In genomic region chrX:133884430-133885394, GRCh38 we compare ENCODE assay signal across 34 cellular contexts.
"Had no signal": no experiment of that assay in that cellular context is flagged by ENCODE, and none has a peak within 500 bp of the region (broad histone marks: within the 10 kb centered on the region; RNA-seq: fewer than 3 reads in every experiment).

No MANE protein-coding gene starts in this region.

- H3K27ac ChIP-seq: brain microvascular endothelial cell, Peyer's patch, SJSA1, VCaP had no signal

- H3K4me3 ChIP-seq: MG63, Peyer's patch, SJSA1 had no signal

- H3K27me3 Mint-ChIP-seq: activated CD8-positive, alpha-beta memory T cell treated with anti-CD3 and anti-CD28 coated beads, Interleukin-2, amount 10 ng/mL, durations not matched to agents 7 days and 5 days; activated naive CD4-positive, alpha-beta T cell treated with anti-CD3 and anti-CD28 coated beads, Interleukin-2, amount 10 ng/mL, durations not matched to agents 7 days and 5 days; activated naive CD8-positive, alpha-beta T cell; activated naive CD8-positive, alpha-beta T cell treated with anti-CD3 and anti-CD28 coated beads, Interleukin-2, amount 50 U/mL, for 24 hours had no signal

- H3K9me3 Mint-ChIP-seq: activated CD4-positive, alpha-beta memory T cell treated with anti-CD3 and anti-CD28 coated beads, Interleukin-2, amount 10 ng/mL, durations not matched to agents 7 days and 5 days; activated naive CD4-positive, alpha-beta T cell treated with anti-CD3 and anti-CD28 coated beads, Interleukin-2, amount 10 ng/mL, durations not matched to agents 7 days and 5 days; activated naive CD8-positive, alpha-beta T cell treated with anti-CD3 and anti-CD28 coated beads, Interleukin-2, amount 50 U/mL, for 24 hours; T-helper 1 cell treated with Interleukin-12 subunit alpha and Interleukin-12 subunit beta and Interleukin-4 antibody, amounts not matched to agents 30 μg/mL and 1 μg/mL, for 36 hours; T-helper 2 cell treated with Interferon-gamma antibody and Interleukin-4, amounts not matched to agents 5 μg/mL and 100 μg/mL, for 36 hours had no signal

- H3K4me2 ChIP-seq: SK-N-SH had no signal

- H3K4me3 Mint-ChIP-seq: activated CD4-positive, alpha-beta memory T cell treated with anti-CD3 and anti-CD28 coated beads, Interleukin-2, amount 10 ng/mL, durations not matched to agents 7 days and 5 days; activated CD8-positive, alpha-beta memory T cell treated with anti-CD3 and anti-CD28 coated beads, Interleukin-2, amount 10 ng/mL, durations not matched to agents 7 days and 5 days; activated naive CD4-positive, alpha-beta T cell treated with anti-CD3 and anti-CD28 coated beads, Interleukin-2, amount 10 ng/mL, durations not matched to agents 7 days and 5 days; activated naive CD8-positive, alpha-beta T cell; activated naive CD8-positive, alpha-beta T cell treated with anti-CD3 and anti-CD28 coated beads, Interleukin-2, amount 50 U/mL, for 24 hours; T-helper 1 cell treated with Interleukin-12 subunit alpha and Interleukin-12 subunit beta and Interleukin-4 antibody, amounts not matched to agents 30 μg/mL and 1 μg/mL, for 36 hours; T-helper 2 cell treated with Interferon-gamma antibody and Interleukin-4, amounts not matched to agents 5 μg/mL and 100 μg/mL, for 36 hours had no signal

- H3K9ac ChIP-seq: SK-N-SH had no signal

- H3K9me3 ChIP-seq: MG63, Peyer's patch, SJSA1, SK-N-SH had no signal

- DNase-seq: activated CD4-positive, alpha-beta memory T cell treated with anti-CD3 and anti-CD28 coated beads, Interleukin-2, amount 10 ng/mL, durations not matched to agents 7 days and 5 days; activated CD4-positive, alpha-beta T cell treated with anti-CD3 and anti-CD28 coated beads for 1 hour; activated CD4-positive, alpha-beta T cell treated with anti-CD3 and anti-CD28 coated beads for 48 hours; activated CD4-positive, CD25-positive, alpha-beta regulatory T cell; activated CD8-positive, alpha-beta memory T cell treated with anti-CD3 and anti-CD28 coated beads for 24 hours; activated CD8-positive, alpha-beta memory T cell treated with anti-CD3 and anti-CD28 coated beads, Interleukin-2, amount 10 ng/mL, durations not matched to agents 7 days and 5 days; activated CD8-positive, alpha-beta memory T cell treated with anti-CD3 and anti-CD28 coated beads, Interleukin-2, amount 50 U/mL, for 48 hours; activated effector memory CD4-positive, alpha-beta T cell treated with Interleukin-2 at 50 U/mL for 16 hours; activated naive CD4-positive, alpha-beta T cell treated with anti-CD3 and anti-CD28 coated beads, Interleukin-2, amount 10 ng/mL, durations not matched to agents 7 days and 5 days; activated naive CD8-positive, alpha-beta T cell treated with anti-CD3 and anti-CD28 coated beads, Interleukin-2, amount 50 U/mL, for 24 hours; activated T-cell treated with anti-CD3 and anti-CD28 coated beads, Interleukin-2, amount 50 U/mL, for 48 hours; anterior cingulate cortex; brain microvascular endothelial cell; central memory CD4-positive, alpha-beta T cell; Kasumi-1; MG63; NCI-H1048; NCI-H1436 treated with DMSO at 0.1 percent for 48 hours; NCI-H1694 treated with DMSO at 0.1 percent for 48 hours; NCI-H2029; NCI-H345; NCI-H526; NCI-H748 treated with DMSO at 0.1 percent for 48 hours; NK-92 treated with Interleukin-12 subunit alpha and Interleukin-12 subunit beta, amount 100 ng/mL, for 24 hours; PC-3; Peyer's patch; RPMI8226; SHP77 treated with DMSO at 0.1 percent for 48 hours; SK-N-SH had no signal

- H3K4me1 Mint-ChIP-seq: activated CD4-positive, alpha-beta memory T cell treated with anti-CD3 and anti-CD28 coated beads, Interleukin-2, amount 10 ng/mL, durations not matched to agents 7 days and 5 days; activated CD8-positive, alpha-beta memory T cell treated with anti-CD3 and anti-CD28 coated beads, Interleukin-2, amount 10 ng/mL, durations not matched to agents 7 days and 5 days; activated naive CD4-positive, alpha-beta T cell treated with anti-CD3 and anti-CD28 coated beads, Interleukin-2, amount 10 ng/mL, durations not matched to agents 7 days and 5 days; activated naive CD8-positive, alpha-beta T cell treated with anti-CD3 and anti-CD28 coated beads, Interleukin-2, amount 50 U/mL, for 24 hours had no signal

- H3K27ac Mint-ChIP-seq: activated CD4-positive, alpha-beta memory T cell treated with anti-CD3 and anti-CD28 coated beads, Interleukin-2, amount 10 ng/mL, durations not matched to agents 7 days and 5 days; activated CD8-positive, alpha-beta memory T cell treated with anti-CD3 and anti-CD28 coated beads, Interleukin-2, amount 10 ng/mL, durations not matched to agents 7 days and 5 days; activated naive CD4-positive, alpha-beta T cell treated with anti-CD3 and anti-CD28 coated beads, Interleukin-2, amount 10 ng/mL, durations not matched to agents 7 days and 5 days; activated naive CD8-positive, alpha-beta T cell; activated naive CD8-positive, alpha-beta T cell treated with anti-CD3 and anti-CD28 coated beads, Interleukin-2, amount 50 U/mL, for 24 hours; T-helper 1 cell treated with Interleukin-12 subunit alpha and Interleukin-12 subunit beta and Interleukin-4 antibody, amounts not matched to agents 30 μg/mL and 1 μg/mL, for 36 hours; T-helper 2 cell treated with Interferon-gamma antibody and Interleukin-4, amounts not matched to agents 5 μg/mL and 100 μg/mL, for 36 hours had no signal

- ATAC-seq: activated CD8-positive, alpha-beta memory T cell treated with anti-CD3 and anti-CD28 coated beads, Interleukin-2, amount 10 ng/mL, durations not matched to agents 7 days and 5 days; activated naive CD8-positive, alpha-beta T cell treated with anti-CD3 and anti-CD28 coated beads, Interleukin-2, amount 50 U/mL, for 24 hours; PC-3 had no signal

- H3K36me3 ChIP-seq: brain microvascular endothelial cell, MG63, Peyer's patch, SJSA1 had no signal

- H3K4me1 ChIP-seq: Peyer's patch, SJSA1 had no signal

- H3K27me3 ChIP-seq: brain microvascular endothelial cell, MG63, Peyer's patch, SJSA1 had no signal

- H3K36me3 Mint-ChIP-seq: activated CD8-positive, alpha-beta memory T cell treated with anti-CD3 and anti-CD28 coated beads, Interleukin-2, amount 10 ng/mL, durations not matched to agents 7 days and 5 days; activated naive CD4-positive, alpha-beta T cell treated with anti-CD3 and anti-CD28 coated beads, Interleukin-2, amount 10 ng/mL, durations not matched to agents 7 days and 5 days; activated naive CD8-positive, alpha-beta T cell had no signal
